21 cellular contexts compared by ENCODE assay signal in the genomic region with DNA sequence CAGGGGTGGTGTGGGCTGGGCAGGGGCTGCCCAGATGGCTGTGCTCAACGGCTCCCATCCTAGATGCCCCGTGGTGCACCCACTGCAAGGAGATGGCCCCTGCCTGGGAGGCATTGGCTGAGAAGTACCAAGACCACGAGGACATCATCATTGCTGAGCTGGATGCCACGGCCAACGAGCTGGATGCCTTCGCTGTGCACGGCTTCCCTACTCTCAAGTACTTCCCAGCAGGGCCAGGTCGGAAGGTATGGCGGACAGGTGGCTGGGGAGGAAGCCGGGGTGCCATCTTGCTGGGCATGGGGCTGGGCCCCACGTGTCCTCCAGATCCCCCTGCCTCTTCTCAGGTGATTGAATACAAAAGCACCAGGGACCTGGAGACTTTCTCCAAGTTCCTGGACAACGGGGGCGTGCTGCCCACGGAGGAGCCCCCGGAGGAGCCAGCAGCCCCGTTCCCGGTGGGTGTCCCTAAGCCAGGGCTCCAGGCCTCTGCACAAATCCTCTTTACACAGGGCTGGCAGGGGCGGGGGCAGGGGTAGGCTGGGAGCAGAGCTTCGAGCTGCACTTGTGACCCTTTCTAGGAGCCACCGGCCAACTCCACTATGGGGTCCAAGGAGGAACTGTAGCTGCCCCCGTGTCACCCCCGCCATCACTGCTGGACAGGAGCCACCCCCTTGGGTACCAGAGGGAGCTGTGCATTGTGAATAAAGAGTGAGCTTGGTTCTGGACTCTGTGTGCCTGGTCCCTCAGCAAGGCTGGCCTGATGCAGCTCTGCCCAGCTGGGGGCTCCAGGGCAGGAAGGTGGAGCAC. TPM values are rescaled to one million over a fixed set of nuclear protein-coding genes. Genes with fewer than 3 reads are reported as not detected.
DNase-seq lines count a peak whose midpoint lies in the region; ATAC-seq, FAIRE-seq and TF ChIP-seq lines count a peak whose summit lies in the region.
"Had no signal": no experiment of that assay in that cellular context is flagged by ENCODE, and none has a peak within 500 bp of the region (broad histone marks: within the 10 kb centered on the region; RNA-seq: fewer than 3 reads in every experiment).

No MANE protein-coding gene starts in this region.

- CTCF ChIA-PET in HepG2 (lab: Yijun Ruan, JAX; ENCODE audit: low intra/inter-chr PET ratio, low total read pairs), result no interaction called here

- H3K4me2 ChIP-seq in HepG2 (ENCODE audit: low read depth, low read length), result no peak overlapping the region

- no peak for TF ChIP-seq RAD21 in HepG2 (CRISPR knock-in tag; IDR thresholded peaks at IDR 0.05)

- no peak overlapping the region for H3K4me3 ChIP-seq in HepG2 (replicated peaks in 1 of 3; ENCODE audit: insufficient read depth in 1 of 3, low read depth in 2 of 3, low read length in 3 of 3)
- no peak overlapping the region for H3K4me3 ChIP-seq in right lobe of liver
- no peak overlapping the region for H3K4me3 ChIP-seq in pancreas
- H3K4me3 ChIP-seq: GM12878 had no signal

- WGBS in HepG2 (ENCODE audit: low lambda C conversion rate), result 90% methylated on average over 14 of the region's 22 CpGs
- 93% methylated on average over 2 of the region's 22 CpGs for WGBS in right lobe of liver (ENCODE audit: insufficient coverage, low coverage, low lambda C conversion rate, missing lambda C conversion rate)
- 56 to 77% methylated on average over 22 of the region's 22 CpGs for WGBS in pancreas, 2 donors

- in situ Hi-C loops in HepG2 (cut with HindIII; ENCODE audit: extremely low pct_ligation_motif_present, low pct_unique_long_range_greater_than_20kb), result no loop called here

- ATAC-seq in HepG2, result no peak
- ATAC-seq in right lobe of liver, result no peak
- ATAC-seq in pancreas, result no peak
- ATAC-seq in HG03342 (IDR thresholded peaks at IDR 0.05; ENCODE audit: unreplicated experiment), result no peak
- ATAC-seq: GM12878 had no signal

- no peaks in the 10 kb centered on the region for H3K4me1 ChIP-seq in HepG2 (ENCODE audit: insufficient read depth, low read length)
- no peaks in the 10 kb centered on the region for H3K4me1 ChIP-seq in right lobe of liver
- H3K4me1 ChIP-seq in pancreas, result no peaks in the 10 kb centered on the region

- H2AFZ ChIP-seq in HepG2 (ENCODE audit: low read length), result no peak overlapping the region

- no peak for TF ChIP-seq EP300 in HepG2 (IDR thresholded peaks at IDR 0.05; ENCODE audit: low read depth in 2 of 2, low read length in 2 of 2)
- no peak for TF ChIP-seq EP300 in HepG2 (CRISPR knock-in tag; IDR thresholded peaks at IDR 0.05; ENCODE audit: borderline replicate concordance)

- intact Hi-C loops in HepG2 (cut with micrococcal nuclease; ENCODE audit: unreplicated experiment), result loop anchor here (5.0 kb wide), 1 partner anchor 49 kb away; no protein-coding TSS in a partner anchor
- intact Hi-C loops in right lobe of liver (cut with DNase I), result no loop called here
- intact Hi-C loops in pancreas (cut with DNase I), result no loop called here

- H3K36me3 ChIP-seq in HepG2 (replicated peaks in 1 of 2; ENCODE audit: control insufficient read depth in 1 of 2, insufficient read depth in 2 of 2, low read length in 2 of 2) (peaks cover 12 to 48% of the 10 kb centered on the region in 2 experiments; a peak in 4 of 5 replicates), right lobe of liver (no peaks in the 10 kb centered on the region), pancreas (peaks cover 0 to 14% (median 0%) of the 10 kb centered on the region in 3 donors)

- H3K79me2 ChIP-seq in HepG2 (ENCODE audit: insufficient read depth, low read length), result no peaks in the 10 kb centered on the region

- FAIRE-seq in HepG2 (lab: Jason Lieb, UNC) (no peak), pancreas (lab: Jason Lieb, UNC) (no peak), urothelium cell line (lab: Jason Lieb, UNC) (no peak), GM12891 (lab: Jason Lieb, UNC) (no peak)
- FAIRE-seq: GM12878, GM19239, H1 had no signal

- H3K27me3 ChIP-seq in HepG2 (ENCODE audit: control insufficient read depth in 1 of 2, insufficient read depth in 2 of 2, low read length in 2 of 2) (peaks cover 3 to 15% of the 10 kb centered on the region in 2 experiments; a peak in 4 of 5 replicates), right lobe of liver (no peaks in the 10 kb centered on the region), pancreas (no peaks in the 10 kb centered on the region)

- BruUV-seq in HepG2 (replicated peaks; lab: Mats Ljungman, UMichigan), result no TSS peak

- POLR2A ChIA-PET in HepG2 (lab: Yijun Ruan, JAX), result no interaction called here

- TF ChIP-seq POLR2A in HepG2 (IDR thresholded peaks at IDR 0.05; ENCODE audit: insufficient read depth in 1 of 2, low read depth in 2 of 2, low read length in 2 of 2), result no peak; a peak in 1 of 4 replicates
- no peak for TF ChIP-seq POLR2A in right lobe of liver (IDR thresholded peaks at IDR 0.05)
- TF ChIP-seq POLR2A in GM12891 (IDR thresholded peaks at IDR 0.05; ENCODE audit: low read depth, low read length), result no peak

- DNase-seq in HepG2 (ENCODE audit: low spot score), result no peak
- DNase-seq in right lobe of liver, result no peak
- peak in 4 of 6 donors; percentile 25 to 72 (median 50) for DNase-seq in pancreas
- no peak for DNase-seq in urothelium cell line (ENCODE audit: low spot score)
- DNase-seq in GM12891 (ENCODE audit: insufficient read length, low spot score), result no peak
- DNase-seq: 8988T; C1 segment of cervical spinal cord; CD4-positive, CD25-positive, alpha-beta regulatory T cell; CD8-positive, alpha-beta memory T cell; DMS 273 treated with DMSO at 0.1 percent for 48 hours; DND-41; EL; H9 had no signal

- TF ChIP-seq CTCF in HepG2 (CRISPR knock-in tag; IDR thresholded peaks at IDR 0.05) (no peak), right lobe of liver (IDR thresholded peaks at IDR 0.05) (no peak), pancreas (IDR thresholded peaks at IDR 0.05) (no peak)

- H3K9me3 ChIP-seq in HepG2 (ENCODE audit: low read length), result no peaks in the 10 kb centered on the region
- no peaks in the 10 kb centered on the region for H3K9me3 ChIP-seq in right lobe of liver
- no peaks in the 10 kb centered on the region for H3K9me3 ChIP-seq in pancreas

- no peaks in the 10 kb centered on the region for H4K20me1 ChIP-seq in HepG2 (ENCODE audit: insufficient read depth, low read length)

- H3K27ac ChIP-seq in HepG2 (ENCODE audit: extremely low read length, insufficient read depth, low read length) (no peak overlapping the region), right lobe of liver (no peak overlapping the region), angular gyrus (ENCODE audit: low read depth, low read length) (peak overlapping the region; percentile 4), pancreas (no peak overlapping the region)

- no peak overlapping the region for H3K9ac ChIP-seq in HepG2 (ENCODE audit: insufficient read depth, low read depth, low read length)

RNA-seq across cellular contexts. Expression of a gene that starts 3.7 kb away (rescaled TPM):
- 0.35 and 0.60 TPM in 2 replicates for total RNA-seq in HepG2 (2016; rRNA removed; fragmentation: Illumina TruSeq; extraction: Trizol)
- total RNA-seq in HepG2 (2016; cell fraction: cytosol; rRNA removed; fragmentation: Illumina TruSeq; extraction: Trizol; ENCODE audit: low read depth), result not detected in 2 replicates
- total RNA-seq in HepG2 (2016; cell fraction: insoluble cytoplasmic fraction; rRNA removed; fragmentation: Illumina TruSeq; extraction: Trizol), result 0.50 TPM in 1 of 2 replicates, not detected in the other
- not detected in 2 replicates for total RNA-seq in HepG2 (2016; cell fraction: membrane; rRNA removed; fragmentation: Illumina TruSeq; extraction: Trizol)
- 0.81 and 1.0 TPM in 2 replicates for total RNA-seq in HepG2 (2016; cell fraction: nucleus; rRNA removed; fragmentation: Illumina TruSeq; extraction: Trizol)
- polyA plus RNA-seq in HepG2 (2011; rRNA removed), result 1.9 and 2.9 TPM in 2 replicates
- polyA plus RNA-seq in HepG2 (2011; cell fraction: cytosol; rRNA removed), result 1.2 and 1.4 TPM in 2 replicates
- 10.2 and 14.0 TPM in 2 replicates for polyA plus RNA-seq in HepG2 (2011; cell fraction: nucleus; rRNA removed)
- 0.63 and 1.1 TPM in 2 replicates for polyA plus RNA-seq in HepG2 (2012)
- not detected in 2 replicates for polyA plus RNA-seq in HepG2 (2016; cell fraction: cytosol; fragmentation: Illumina TruSeq; extraction: Trizol; ENCODE audit: low read depth)
- polyA plus RNA-seq in HepG2 (2016; cell fraction: insoluble cytoplasmic fraction; fragmentation: Illumina TruSeq; extraction: Trizol; ENCODE audit: low read depth), result not detected in 2 replicates
- not detected in 2 replicates for polyA plus RNA-seq in HepG2 (2016; cell fraction: membrane; fragmentation: Illumina TruSeq; extraction: Trizol; ENCODE audit: low read depth)
- polyA plus RNA-seq in HepG2 (2016; cell fraction: nucleus; fragmentation: Illumina TruSeq; extraction: Trizol; ENCODE audit: insufficient read depth, low read depth), result 1.8 and 2.1 TPM in 2 replicates
- polyA minus RNA-seq in HepG2 (2011; rRNA and poly(A)+ RNA removed; ENCODE audit: low replicate concordance), result 1.3 TPM in 1 of 2 replicates, not detected in the other
- not detected in 2 replicates for polyA minus RNA-seq in HepG2 (2011; cell fraction: cytosol; rRNA and poly(A)+ RNA removed)
- 0.99 TPM in 1 of 2 replicates, not detected in the other for polyA minus RNA-seq in HepG2 (2011; cell fraction: nucleus; rRNA and poly(A)+ RNA removed)
- total RNA-seq in right lobe of liver, result not detected
- total RNA-seq in pancreas, result 1,000 to 10,000 TPM in 3 of 6 donors, 100 to 1,000 TPM in 2, 10 to 100 TPM in 1; 13.0 to 1,352 (median 889) TPM
- polyA plus RNA-seq in pancreas, result 1,000 to 10,000 TPM; 1,758 to 3,084 TPM
- polyA plus RNA-seq in GM12891 (2012; ENCODE audit: low read depth, missing spikeins), result 0.24 TPM
- total RNA-seq: A673; CD4-positive, CD25-positive, alpha-beta regulatory T cell; CD8-positive, alpha-beta memory T cell; G401 had no signal
- polyA plus RNA-seq: CD4-positive, CD25-positive, alpha-beta regulatory T cell; CD8-positive, alpha-beta memory T cell had no signal

RNA-seq across cellular contexts. Expression of a gene that starts 6.3 kb away (rescaled TPM):
- total RNA-seq in HepG2 (2016; rRNA removed; fragmentation: Illumina TruSeq; extraction: Trizol) (0.24 TPM in 1 of 2 replicates, not detected in the other), right lobe of liver (not detected), pancreas (10 to 100 TPM in 5 of 6 donors, 1 to 10 TPM in 1; 5.6 to 62.8 (median 50.7) TPM)
- 0.26 and 0.61 TPM in 2 replicates for total RNA-seq in HepG2 (2016; cell fraction: cytosol; rRNA removed; fragmentation: Illumina TruSeq; extraction: Trizol; ENCODE audit: low read depth)
- 0.11 TPM in 1 of 2 replicates, not detected in the other for total RNA-seq in HepG2 (2016; cell fraction: insoluble cytoplasmic fraction; rRNA removed; fragmentation: Illumina TruSeq; extraction: Trizol)
- total RNA-seq in HepG2 (2016; cell fraction: membrane; rRNA removed; fragmentation: Illumina TruSeq; extraction: Trizol), result 0.21 and 0.31 TPM in 2 replicates
- not detected in 2 replicates for total RNA-seq in HepG2 (2016; cell fraction: nucleus; rRNA removed; fragmentation: Illumina TruSeq; extraction: Trizol)
- polyA plus RNA-seq in HepG2 (2011; rRNA removed) (0.48 and 0.63 TPM in 2 replicates), pancreas (100 to 1,000 TPM in 1 of 2 donors, 10 to 100 TPM in 1; 35.6 to 165 TPM)
- 0.33 and 0.58 TPM in 2 replicates for polyA plus RNA-seq in HepG2 (2011; cell fraction: cytosol; rRNA removed)
- 3.2 and 3.7 TPM in 2 replicates for polyA plus RNA-seq in HepG2 (2011; cell fraction: nucleus; rRNA removed)
- polyA plus RNA-seq in HepG2 (2012), result 0.17 and 0.36 TPM in 2 replicates
- 0.16 TPM in 1 of 2 replicates, not detected in the other for polyA plus RNA-seq in HepG2 (2016; cell fraction: cytosol; fragmentation: Illumina TruSeq; extraction: Trizol; ENCODE audit: low read depth)
- not detected in 2 replicates for polyA plus RNA-seq in HepG2 (2016; cell fraction: insoluble cytoplasmic fraction; fragmentation: Illumina TruSeq; extraction: Trizol; ENCODE audit: low read depth)
- not detected in 2 replicates for polyA plus RNA-seq in HepG2 (2016; cell fraction: membrane; fragmentation: Illumina TruSeq; extraction: Trizol; ENCODE audit: low read depth)
- not detected in 2 replicates for polyA plus RNA-seq in HepG2 (2016; cell fraction: nucleus; fragmentation: Illumina TruSeq; extraction: Trizol; ENCODE audit: insufficient read depth, low read depth)
- polyA minus RNA-seq in HepG2 (2011; rRNA and poly(A)+ RNA removed; ENCODE audit: low replicate concordance), result not detected in 2 replicates
- polyA minus RNA-seq in HepG2 (2011; cell fraction: cytosol; rRNA and poly(A)+ RNA removed), result not detected in 2 replicates
- 0.50 TPM in 1 of 2 replicates, not detected in the other for polyA minus RNA-seq in HepG2 (2011; cell fraction: nucleus; rRNA and poly(A)+ RNA removed)
- 0.56 TPM for polyA plus RNA-seq in GM12891 (2012; ENCODE audit: low read depth, missing spikeins)
- total RNA-seq: CD4-positive, CD25-positive, alpha-beta regulatory T cell; CD8-positive, alpha-beta memory T cell; GM12878 had no signal
- polyA plus RNA-seq: AG04450; CD4-positive, CD25-positive, alpha-beta regulatory T cell; CD8-positive, alpha-beta memory T cell; GM12878 had no signal

RNA-seq across cellular contexts. Expression of a gene that starts 10.9 kb away (rescaled TPM):
- total RNA-seq in HepG2 (2016; rRNA removed; fragmentation: Illumina TruSeq; extraction: Trizol) (not detected in 2 replicates), right lobe of liver (1 to 10 TPM in 1 of 6 experiments, under 1 TPM in 5; 0.37 to 1.3 (median 0.80) TPM), pancreas (10 to 100 TPM in 1 of 6 donors, 1 to 10 TPM in 5; 4.5 to 14.0 (median 8.0) TPM)
- not detected in 2 replicates for total RNA-seq in HepG2 (2016; cell fraction: cytosol; rRNA removed; fragmentation: Illumina TruSeq; extraction: Trizol; ENCODE audit: low read depth)
- total RNA-seq in HepG2 (2016; cell fraction: insoluble cytoplasmic fraction; rRNA removed; fragmentation: Illumina TruSeq; extraction: Trizol), result not detected in 2 replicates
- total RNA-seq in HepG2 (2016; cell fraction: membrane; rRNA removed; fragmentation: Illumina TruSeq; extraction: Trizol), result not detected in 2 replicates
- total RNA-seq in HepG2 (2016; cell fraction: nucleus; rRNA removed; fragmentation: Illumina TruSeq; extraction: Trizol), result not detected in 2 replicates
- polyA plus RNA-seq in HepG2 (2011; rRNA removed) (0.11 and 0.24 TPM in 2 replicates), pancreas (10 to 100 TPM; 42.9 to 47.2 TPM)
- 0.03 TPM in 2 replicates for polyA plus RNA-seq in HepG2 (2011; cell fraction: cytosol; rRNA removed)
- 3.2 and 3.4 TPM in 2 replicates for polyA plus RNA-seq in HepG2 (2011; cell fraction: nucleus; rRNA removed)
- 0.09 TPM in 2 replicates for polyA plus RNA-seq in HepG2 (2012)
- not detected in 2 replicates for polyA plus RNA-seq in HepG2 (2016; cell fraction: cytosol; fragmentation: Illumina TruSeq; extraction: Trizol; ENCODE audit: low read depth)
- polyA plus RNA-seq in HepG2 (2016; cell fraction: insoluble cytoplasmic fraction; fragmentation: Illumina TruSeq; extraction: Trizol; ENCODE audit: low read depth), result not detected in 2 replicates
- not detected in 2 replicates for polyA plus RNA-seq in HepG2 (2016; cell fraction: membrane; fragmentation: Illumina TruSeq; extraction: Trizol; ENCODE audit: low read depth)
- not detected in 2 replicates for polyA plus RNA-seq in HepG2 (2016; cell fraction: nucleus; fragmentation: Illumina TruSeq; extraction: Trizol; ENCODE audit: insufficient read depth, low read depth)
- polyA minus RNA-seq in HepG2 (2011; rRNA and poly(A)+ RNA removed; ENCODE audit: low replicate concordance), result not detected in 2 replicates
- polyA minus RNA-seq in HepG2 (2011; cell fraction: cytosol; rRNA and poly(A)+ RNA removed), result not detected in 2 replicates
- polyA minus RNA-seq in HepG2 (2011; cell fraction: nucleus; rRNA and poly(A)+ RNA removed), result 0.25 and 0.26 TPM in 2 replicates
- 0.12 TPM for polyA plus RNA-seq in GM12891 (2012; ENCODE audit: low read depth, missing spikeins)
- total RNA-seq: A673; CD4-positive, CD25-positive, alpha-beta regulatory T cell; GM12878 had no signal
- polyA plus RNA-seq: CD4-positive, CD25-positive, alpha-beta regulatory T cell; CD8-positive, alpha-beta memory T cell had no signal

RNA-seq across cellular contexts. Expression of a gene that starts 52.1 kb away (rescaled TPM):
- 15.5 and 29.2 TPM in 2 replicates for total RNA-seq in HepG2 (2016; rRNA removed; fragmentation: Illumina TruSeq; extraction: Trizol)
- 11.6 and 13.4 TPM in 2 replicates for total RNA-seq in HepG2 (2016; cell fraction: cytosol; rRNA removed; fragmentation: Illumina TruSeq; extraction: Trizol; ENCODE audit: low read depth)
- 15.3 and 31.7 TPM in 2 replicates for total RNA-seq in HepG2 (2016; cell fraction: insoluble cytoplasmic fraction; rRNA removed; fragmentation: Illumina TruSeq; extraction: Trizol)
- 31.9 and 37.8 TPM in 2 replicates for total RNA-seq in HepG2 (2016; cell fraction: membrane; rRNA removed; fragmentation: Illumina TruSeq; extraction: Trizol)
- total RNA-seq in HepG2 (2016; cell fraction: nucleus; rRNA removed; fragmentation: Illumina TruSeq; extraction: Trizol), result 27.3 and 30.0 TPM in 2 replicates
- 34.4 and 40.2 TPM in 2 replicates for polyA plus RNA-seq in HepG2 (2011; rRNA removed)
- polyA plus RNA-seq in HepG2 (2011; cell fraction: cytosol; rRNA removed), result 26.3 and 36.7 TPM in 2 replicates
- polyA plus RNA-seq in HepG2 (2011; cell fraction: nucleus; rRNA removed), result 59.9 and 63.5 TPM in 2 replicates
- 41.7 and 43.9 TPM in 2 replicates for polyA plus RNA-seq in HepG2 (2012)
- 14.9 and 22.9 TPM in 2 replicates for polyA plus RNA-seq in HepG2 (2016; cell fraction: cytosol; fragmentation: Illumina TruSeq; extraction: Trizol; ENCODE audit: low read depth)
- 19.9 and 25.2 TPM in 2 replicates for polyA plus RNA-seq in HepG2 (2016; cell fraction: insoluble cytoplasmic fraction; fragmentation: Illumina TruSeq; extraction: Trizol; ENCODE audit: low read depth)
- polyA plus RNA-seq in HepG2 (2016; cell fraction: membrane; fragmentation: Illumina TruSeq; extraction: Trizol; ENCODE audit: low read depth), result 32.6 and 36.0 TPM in 2 replicates
- 60.5 and 64.6 TPM in 2 replicates for polyA plus RNA-seq in HepG2 (2016; cell fraction: nucleus; fragmentation: Illumina TruSeq; extraction: Trizol; ENCODE audit: insufficient read depth, low read depth)
- 12.9 and 44.2 TPM in 2 replicates for polyA minus RNA-seq in HepG2 (2011; rRNA and poly(A)+ RNA removed; ENCODE audit: low replicate concordance)
- polyA minus RNA-seq in HepG2 (2011; cell fraction: cytosol; rRNA and poly(A)+ RNA removed), result 18.8 and 24.3 TPM in 2 replicates
- polyA minus RNA-seq in HepG2 (2011; cell fraction: nucleus; rRNA and poly(A)+ RNA removed), result 14.2 and 16.0 TPM in 2 replicates
- total RNA-seq in right lobe of liver, result 10 to 100 TPM; 31.7 to 64.8 (median 41.9) TPM
- 10 to 100 TPM; 34.2 to 51.2 (median 39.7) TPM for total RNA-seq in pancreas
- polyA plus RNA-seq in pancreas, result 10 to 100 TPM; 39.1 to 49.7 TPM
- 34.1 TPM for polyA plus RNA-seq in GM12891 (2012; ENCODE audit: low read depth, missing spikeins)

RNA-seq across cellular contexts. Expression of a gene that starts 57.4 kb away (rescaled TPM):
- total RNA-seq in HepG2 (2016; rRNA removed; fragmentation: Illumina TruSeq; extraction: Trizol) (37.3 and 56.9 TPM in 2 replicates), right lobe of liver (10 to 100 TPM; 18.9 to 30.2 (median 20.4) TPM), pancreas (10 to 100 TPM; 20.6 to 54.4 (median 31.8) TPM)
- total RNA-seq in HepG2 (2016; cell fraction: cytosol; rRNA removed; fragmentation: Illumina TruSeq; extraction: Trizol; ENCODE audit: low read depth), result 25.5 and 29.1 TPM in 2 replicates
- 43.9 and 57.2 TPM in 2 replicates for total RNA-seq in HepG2 (2016; cell fraction: insoluble cytoplasmic fraction; rRNA removed; fragmentation: Illumina TruSeq; extraction: Trizol)
- 16.2 and 21.8 TPM in 2 replicates for total RNA-seq in HepG2 (2016; cell fraction: membrane; rRNA removed; fragmentation: Illumina TruSeq; extraction: Trizol)
- total RNA-seq in HepG2 (2016; cell fraction: nucleus; rRNA removed; fragmentation: Illumina TruSeq; extraction: Trizol), result 54.3 and 62.8 TPM in 2 replicates
- polyA plus RNA-seq in HepG2 (2011; rRNA removed) (48.7 and 49.0 TPM in 2 replicates), pancreas (100 to 1,000 TPM; 273 to 333 TPM)
- polyA plus RNA-seq in HepG2 (2011; cell fraction: cytosol; rRNA removed), result 15.2 and 20.9 TPM in 2 replicates
- polyA plus RNA-seq in HepG2 (2011; cell fraction: nucleus; rRNA removed), result 310 and 328 TPM in 2 replicates
- polyA plus RNA-seq in HepG2 (2012), result 47.0 and 48.8 TPM in 2 replicates
- 11.6 and 12.4 TPM in 2 replicates for polyA plus RNA-seq in HepG2 (2016; cell fraction: cytosol; fragmentation: Illumina TruSeq; extraction: Trizol; ENCODE audit: low read depth)
- 45.6 and 50.0 TPM in 2 replicates for polyA plus RNA-seq in HepG2 (2016; cell fraction: insoluble cytoplasmic fraction; fragmentation: Illumina TruSeq; extraction: Trizol; ENCODE audit: low read depth)
- polyA plus RNA-seq in HepG2 (2016; cell fraction: membrane; fragmentation: Illumina TruSeq; extraction: Trizol; ENCODE audit: low read depth), result 10.2 and 11.6 TPM in 2 replicates
- 113 and 119 TPM in 2 replicates for polyA plus RNA-seq in HepG2 (2016; cell fraction: nucleus; fragmentation: Illumina TruSeq; extraction: Trizol; ENCODE audit: insufficient read depth, low read depth)
- polyA minus RNA-seq in HepG2 (2011; rRNA and poly(A)+ RNA removed; ENCODE audit: low replicate concordance), result 17.1 and 19.6 TPM in 2 replicates
- 6.7 and 10.6 TPM in 2 replicates for polyA minus RNA-seq in HepG2 (2011; cell fraction: cytosol; rRNA and poly(A)+ RNA removed)
- polyA minus RNA-seq in HepG2 (2011; cell fraction: nucleus; rRNA and poly(A)+ RNA removed), result 142 and 151 TPM in 2 replicates
- 36.3 TPM for polyA plus RNA-seq in GM12891 (2012; ENCODE audit: low read depth, missing spikeins)

Comparison
In these comparisons a context has a peak if more than half of its experiments do, and no peak if none do; other contexts are left out.
1. DNase-seq: peak in pancreas (4 of 6); none in HepG2 (single experiment), right lobe of liver (0 of 3), urothelium cell line (single experiment) and GM12891 (single experiment).
2. RNA of a gene that starts 3.7 kb away (total RNA-seq): 13.0 to 1,352 TPM in pancreas; 0.35 to 1.0 TPM in HepG2 and not detected in right lobe of liver; every median in the first group is over 4 times any median in the second.
3. RNA of a gene that starts 6.3 kb away (total RNA-seq): 5.6 to 62.8 TPM in pancreas; 0.11 to 0.61 TPM in HepG2 and not detected in right lobe of liver; every median in the first group is over 4 times any median in the second.